1 cellular context compared by ENCODE assay signal in the genomic region with DNA sequence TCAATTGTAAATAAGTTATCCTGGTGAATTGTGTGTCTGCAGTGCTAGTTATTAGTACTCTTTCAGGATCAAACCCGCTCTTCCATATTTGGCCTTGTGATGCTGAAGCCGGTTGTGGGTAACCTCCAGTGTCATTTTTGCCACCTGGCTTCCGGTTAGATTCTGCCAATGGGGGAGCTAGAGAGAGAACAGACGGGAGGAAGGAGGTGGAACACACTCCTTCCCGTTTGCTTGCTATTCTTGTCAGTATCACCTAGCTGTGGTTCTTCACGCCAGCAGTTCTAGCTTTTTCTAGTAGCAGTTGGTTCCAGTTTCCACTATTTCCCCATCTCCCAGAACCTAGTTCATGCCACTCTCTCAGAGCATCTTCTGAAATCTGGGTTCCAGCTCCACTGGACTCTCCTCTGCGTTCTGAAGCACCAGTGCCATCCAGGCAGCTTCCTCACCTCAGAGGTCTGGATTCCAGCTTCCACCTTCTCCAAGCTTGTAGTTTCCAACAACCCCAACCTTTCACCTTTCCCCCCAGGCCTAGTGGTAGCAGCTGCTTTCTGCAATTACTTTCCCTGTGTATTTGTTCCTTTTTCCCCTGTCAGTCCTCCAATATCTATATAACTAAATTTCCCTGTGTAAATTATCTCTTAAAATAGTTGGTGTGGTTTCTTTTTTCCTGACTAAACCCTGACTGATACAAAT.
TF ChIP-seq lines count a peak whose summit lies in the region.

No MANE protein-coding gene starts in this region.

TF ChIP-seq in GM23338, 12 proteins besides CTCF, POLR2A, EP300 and RAD21 (continued from another document):
- TF ChIP-seq ETS1 (IDR thresholded peaks at IDR 0.05): no peak
- TF ChIP-seq ZNF331 (CRISPR knock-in tag; IDR thresholded peaks at IDR 0.05; ENCODE audit: low read depth): no peak
